15 cellular contexts compared by ENCODE assay signal in the genomic region with DNA sequence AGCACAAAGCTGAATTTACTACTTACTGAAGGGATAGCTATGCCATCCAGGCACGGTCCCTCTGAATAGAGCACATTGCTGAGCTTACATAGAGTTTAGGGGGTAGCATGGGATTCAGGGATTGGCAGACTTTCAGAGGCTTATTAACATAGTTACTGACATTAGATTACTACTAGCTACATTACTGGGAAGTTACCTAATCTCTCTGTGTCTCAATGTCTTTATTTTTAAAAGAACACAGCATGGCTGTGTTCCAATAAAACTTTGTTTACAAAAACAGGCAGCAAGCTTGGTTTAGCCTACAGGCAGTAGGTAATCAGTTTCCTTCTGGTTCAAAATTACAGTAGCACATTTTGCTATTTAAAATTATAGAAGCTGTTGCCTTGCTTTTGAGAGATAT. TPM values are rescaled to one million over a fixed set of nuclear protein-coding genes. Genes with fewer than 3 reads are reported as not detected.
DNase-seq lines count a peak whose midpoint lies in the region; ATAC-seq, FAIRE-seq and TF ChIP-seq lines count a peak whose summit lies in the region.
"Had no signal": no experiment of that assay in that cellular context is flagged by ENCODE, and none has a peak within 500 bp of the region (broad histone marks: within the 10 kb centered on the region; RNA-seq: fewer than 3 reads in every experiment).

No MANE protein-coding gene starts in this region.

- H3K27ac ChIP-seq in psoas muscle, result peak overlapping the region; percentile 42
- H3K27ac ChIP-seq in mesendoderm (ENCODE audit: low read depth, low read length), result no peak overlapping the region
- H3K27ac ChIP-seq: C4-2B, colonic mucosa, epithelial cell of prostate had no signal

- H3K9ac ChIP-seq in Loucy (ENCODE audit: low read depth, low read length, poor library complexity, severe bottlenecking) (no peak overlapping the region), mesendoderm (ENCODE audit: low read length) (no peak overlapping the region)

- no peak overlapping the region for H2AK5ac ChIP-seq in mesendoderm (ENCODE audit: low read length)

- no peak for TF ChIP-seq POLR2A in GM12891 (IDR thresholded peaks at IDR 0.05; ENCODE audit: low read depth, low read length)

- FAIRE-seq in GM12891 (lab: Jason Lieb, UNC), result peak; percentile 76

- peaks cover 89% of the 10 kb centered on the region for H3K79me2 ChIP-seq in Loucy (ENCODE audit: insufficient read depth, low read length)
- no peaks in the 10 kb centered on the region for H3K79me2 ChIP-seq in mesendoderm (ENCODE audit: control insufficient read depth, insufficient read depth, low read length)

- H3K36me3 ChIP-seq in Loucy (ENCODE audit: insufficient read depth, low read length) (no peaks in the 10 kb centered on the region), psoas muscle (ENCODE audit: insufficient read depth in 1 of 2, low read depth in 1 of 2) (no peaks in the 10 kb centered on the region), mesendoderm (ENCODE audit: control insufficient read depth, insufficient read depth, low read length) (no peaks in the 10 kb centered on the region)
- H3K36me3 ChIP-seq: colonic mucosa had no signal

- peak overlapping the region; percentile 29 for H3K4me2 ChIP-seq in Loucy (ENCODE audit: low read depth, low read length, poor library complexity, severe bottlenecking)
- no peak overlapping the region for H3K4me2 ChIP-seq in mesendoderm (ENCODE audit: low read length)

- H3K4ac ChIP-seq in mesendoderm (ENCODE audit: low read depth, low read length), result no peak overlapping the region

- no peak overlapping the region for H4K8ac ChIP-seq in mesendoderm (ENCODE audit: low read depth, low read length)

- no peak overlapping the region for H4K5ac ChIP-seq in mesendoderm (ENCODE audit: low read length)

- 43 to 48% (median 46%) methylated on average over 1 of the region's 1 CpG for WGBS in psoas muscle, 3 donors
- WGBS in mesendoderm (ENCODE audit: extremely low coverage, insufficient coverage, low lambda C conversion rate), result no CpG with 5 or more reads among the region's 1 CpG

- H3K27me3 ChIP-seq in Loucy (ENCODE audit: insufficient read depth, low read length, poor library complexity, severe bottlenecking), result no peaks in the 10 kb centered on the region
- no peaks in the 10 kb centered on the region for H3K27me3 ChIP-seq in psoas muscle (ENCODE audit: insufficient read depth in 3 of 3, low read length in 2 of 3)
- H3K27me3 ChIP-seq in mesendoderm (ENCODE audit: insufficient read depth, low read length, poor library complexity), result no peaks in the 10 kb centered on the region
- H3K27me3 ChIP-seq: colonic mucosa had no signal

- no peak overlapping the region for H2AFZ ChIP-seq in Loucy (ENCODE audit: low read length)

- no peaks in the 10 kb centered on the region for H3K9me2 ChIP-seq in Loucy (replicated peaks; ENCODE audit: low read depth, low read length)

- H3K4me3 ChIP-seq in Loucy (ENCODE audit: low read length, poor library complexity, severe bottlenecking) (peak overlapping the region; percentile 18), psoas muscle (peak overlapping the region; percentile 36), mesendoderm (ENCODE audit: low read length) (no peak overlapping the region)
- H3K4me3 ChIP-seq: colonic mucosa had no signal

- H2BK5ac ChIP-seq in mesendoderm (ENCODE audit: low read length), result no peak overlapping the region

- no peak overlapping the region for H3K18ac ChIP-seq in mesendoderm (ENCODE audit: low read length)

- H3K4me1 ChIP-seq in Loucy (ENCODE audit: insufficient read depth, low read length, poor library complexity, severe bottlenecking) (peaks cover 17% of the 10 kb centered on the region), psoas muscle (peaks cover 57% of the 10 kb centered on the region), mesendoderm (ENCODE audit: control insufficient read depth, low read depth, low read length) (no peaks in the 10 kb centered on the region)
- H3K4me1 ChIP-seq: colonic mucosa had no signal

- ATAC-seq in psoas muscle (peak; percentile 36 to 82 (median 62)), GM21390 (IDR thresholded peaks at IDR 0.05; ENCODE audit: unreplicated experiment) (no peak)
- ATAC-seq: left colon, T-helper 17 cell had no signal

- no peak overlapping the region for H2BK120ac ChIP-seq in mesendoderm (ENCODE audit: low read depth, low read length)

- no peak overlapping the region for H3K23ac ChIP-seq in mesendoderm (ENCODE audit: low read length)

- H3K56ac ChIP-seq in mesendoderm (ENCODE audit: low read length), result no peak overlapping the region

- DNase-seq in GM12891 (ENCODE audit: insufficient read length, low spot score) (no peak), fibroblast of peridontal ligament (ENCODE audit: extremely low read depth) (peak; percentile 68), psoas muscle (no peak), mesendoderm (no peak), cerebellum (ENCODE audit: low spot score) (no peak)
- DNase-seq: activated effector memory CD4-positive, alpha-beta T cell treated with anti-CD3 and anti-CD28 coated beads, Interleukin-2, amount 50 U/mL, for 16 hours; colonic mucosa; left colon; naive B cell; NCI-H2107; T-helper 17 cell had no signal

- H4K20me1 ChIP-seq in Loucy (ENCODE audit: insufficient read depth, low read length, poor library complexity, severe bottlenecking), result peaks cover 61% of the 10 kb centered on the region

- TF ChIP-seq CTCF in Loucy (conservative IDR thresholded peaks at IDR 0.05; ENCODE audit: low read length) (no peak), psoas muscle (IDR thresholded peaks at IDR 0.05) (no peak)

- H3K9me3 ChIP-seq in Loucy (ENCODE audit: insufficient read depth, low read depth, low read length) (no peaks in the 10 kb centered on the region), psoas muscle (no peaks in the 10 kb centered on the region)
- H3K9me3 ChIP-seq: colonic mucosa had no signal

- H3K79me1 ChIP-seq in mesendoderm (ENCODE audit: low read length), result no peaks in the 10 kb centered on the region

- intact Hi-C loops in psoas muscle (cut with DNase I), result loop anchor here in 1 of 2 donors (10.0 kb wide), 1 partner anchor 279 kb away; a partner anchor contains a TSS

- H2BK15ac ChIP-seq in mesendoderm (replicated peaks; ENCODE audit: low read depth), result no peak overlapping the region

- no peaks in the 10 kb centered on the region for H3F3A ChIP-seq in Loucy (ENCODE audit: low read depth)

TF ChIP-seq in GM12891, 5 proteins besides CTCF, POLR2A, EP300 and RAD21:
- TF ChIP-seq SPI1 (IDR thresholded peaks at IDR 0.05; ENCODE audit: low read depth, low read length) (no peak), TAF1 (IDR thresholded peaks at IDR 0.05; ENCODE audit: low read depth, low read length) (no peak), POU2F2 (IDR thresholded peaks at IDR 0.05; ENCODE audit: low read depth, low read length) (no peak), POLR2AphosphoS5 (IDR thresholded peaks at IDR 0.05; ENCODE audit: low read depth, low read length) (no peak), PAX5 (IDR thresholded peaks at IDR 0.05; ENCODE audit: insufficient read depth, low read length, severe bottlenecking) (no peak)

RNA-seq across cellular contexts. Expression of a gene that starts 7.0 kb away (rescaled TPM):
- polyA plus RNA-seq in GM12891 (2012; ENCODE audit: low read depth, missing spikeins), result 3.9 TPM
- total RNA-seq in psoas muscle, result 10 to 100 TPM; 17.4 to 33.8 (median 21.2) TPM
- 10 to 100 TPM in 2 of 3 donors, 1 to 10 TPM in 1; 5.1 to 26.6 (median 12.0) TPM for polyA plus RNA-seq in psoas muscle
- polyA plus RNA-seq in mesendoderm (2013, experiment 1 of 2), result 3.2 TPM
- 3.2 TPM for polyA plus RNA-seq in mesendoderm (2013, experiment 2 of 2)
- 40.6 TPM for total RNA-seq in cerebellum
